In genomic region chr9:34176089-34176488, GRCh38 we compare ENCODE assay signal across 17 cellular contexts. TPM values are rescaled to one million over a fixed set of nuclear protein-coding genes. Genes with fewer than 3 reads are reported as not detected.
DNase-seq lines count a peak whose midpoint lies in the region; ATAC-seq and TF ChIP-seq lines count a peak whose summit lies in the region.
"Had no signal": no experiment of that assay in that cellular context is flagged by ENCODE, and none has a peak within 500 bp of the region (broad histone marks: within the 10 kb centered on the region; RNA-seq: fewer than 3 reads in every experiment).

No MANE protein-coding gene starts in this region.

- no peak overlapping the region for H3K18ac ChIP-seq in trophoblast cell (ENCODE audit: low read length)

- peak overlapping the region; percentile 45 for H3K4me3 Mint-ChIP-seq in activated T-helper 1 cell treated with anti-CD3 and anti-CD28 coated beads, Interleukin-12 subunit alpha, Interleukin-12 subunit beta, Interleukin-2, Interleukin-4 antibody, amounts not matched to agents 30 ng/mL and 10 ng/mL and 1 ng/mL, durations not matched to agents 14 hours and 24 hours and 36 hours

- peaks cover 12% of the 10 kb centered on the region for H3K4me1 Mint-ChIP-seq in activated T-helper 1 cell treated with anti-CD3 and anti-CD28 coated beads, Interleukin-12 subunit alpha, Interleukin-12 subunit beta, Interleukin-2, Interleukin-4 antibody, amounts not matched to agents 30 ng/mL and 10 ng/mL and 1 ng/mL, durations not matched to agents 14 hours and 24 hours and 36 hours (ENCODE audit: low read depth)

- H3K27me3 ChIP-seq in foreskin keratinocyte (peaks cover 9% of the 10 kb centered on the region), trophoblast cell (ENCODE audit: insufficient read depth, low read length) (no peaks in the 10 kb centered on the region)
- H3K27me3 ChIP-seq: Peyer's patch had no signal

- H3K36me3 ChIP-seq in trophoblast cell (ENCODE audit: control insufficient read depth in 1 of 2, insufficient read depth in 2 of 2, low read length in 2 of 2), result no peaks in the 10 kb centered on the region
- H3K36me3 ChIP-seq: HAP-1, Peyer's patch had no signal

- ATAC-seq in foreskin keratinocyte (peak; percentile 71), GM21786 (IDR thresholded peaks at IDR 0.05; ENCODE audit: unreplicated experiment) (no peak)

- no peaks in the 10 kb centered on the region for H3K9me3 ChIP-seq in trophoblast cell (ENCODE audit: insufficient read depth, low read depth, low read length)
- H3K9me3 ChIP-seq: HAP-1, Peyer's patch had no signal

- H3K9me3 Mint-ChIP-seq in activated T-helper 1 cell treated with anti-CD3 and anti-CD28 coated beads, Interleukin-12 subunit alpha, Interleukin-12 subunit beta, Interleukin-2, Interleukin-4 antibody, amounts not matched to agents 30 ng/mL and 10 ng/mL and 1 ng/mL, durations not matched to agents 14 hours and 24 hours and 36 hours, result no peaks in the 10 kb centered on the region
- H3K9me3 Mint-ChIP-seq: CD4-positive, alpha-beta memory T cell had no signal

- no peak overlapping the region for H4K8ac ChIP-seq in trophoblast cell (ENCODE audit: low read depth, low read length)

- H3K4ac ChIP-seq in trophoblast cell (ENCODE audit: low read depth, low read length), result no peak overlapping the region

- H2AFZ ChIP-seq in trophoblast cell (ENCODE audit: insufficient read depth, low read length, poor library complexity), result no peak overlapping the region

- H3K36me3 Mint-ChIP-seq in activated T-helper 1 cell treated with anti-CD3 and anti-CD28 coated beads, Interleukin-12 subunit alpha, Interleukin-12 subunit beta, Interleukin-2, Interleukin-4 antibody, amounts not matched to agents 30 ng/mL and 10 ng/mL and 1 ng/mL, durations not matched to agents 14 hours and 24 hours and 36 hours (ENCODE audit: low read depth), result peaks cover 6% of the 10 kb centered on the region

- intact Hi-C loops in activated T-helper 1 cell treated with anti-CD3 and anti-CD28 coated beads, Interleukin-12 subunit alpha, Interleukin-12 subunit beta, Interleukin-2, Interleukin-4 antibody, amounts not matched to agents 30 ng/mL and 10 ng/mL and 1 ng/mL, durations not matched to agents 14 hours and 24 hours and 36 hours (cut with micrococcal nuclease), result loop anchor here (5.0 kb wide), 1 partner anchor 1624 kb away; the partner anchor contains the start of genes SMIM27 and TOPORS

- H3K4me1 ChIP-seq in foreskin keratinocyte, result peaks cover 4% of the 10 kb centered on the region
- H3K4me1 ChIP-seq in trophoblast cell (ENCODE audit: control insufficient read depth in 1 of 2, insufficient read depth in 2 of 2, low read length in 2 of 2), result no peaks in the 10 kb centered on the region

- H3K23ac ChIP-seq in trophoblast cell (ENCODE audit: low read length), result no peak overlapping the region

- H3K79me2 ChIP-seq in trophoblast cell (ENCODE audit: control insufficient read depth, insufficient read depth, low read length, poor library complexity), result peaks cover 12% of the 10 kb centered on the region

- H3K27ac ChIP-seq in foreskin keratinocyte (peak overlapping the region; percentile 68), trophoblast cell (ENCODE audit: low read depth, low read length) (no peak overlapping the region)
- H3K27ac ChIP-seq: Peyer's patch had no signal

- DNase-seq in HPDE6-E6E7 (ENCODE audit: extremely low spot score) (peak; percentile 79), foreskin keratinocyte (peak; percentile 87 to 91), trophoblast cell (peak; percentile 42 to 70), NCI-H187 treated with DMSO at 0.1 percent for 48 hours (lab: John Stamatoyannopoulos, UW) (no peak), GOT3 (lab: John Stamatoyannopoulos, UW) (no peak)
- DNase-seq in activated T-helper 1 cell treated with anti-CD3 and anti-CD28 coated beads, Interleukin-12 subunit alpha, Interleukin-12 subunit beta, Interleukin-2, Interleukin-4 antibody, amounts not matched to agents 30 ng/mL and 10 ng/mL and 1 ng/mL, durations not matched to agents 14 hours and 24 hours and 36 hours (ENCODE audit: low spot score), result no peak
- DNase-seq: ACHN; CD4-positive, alpha-beta memory T cell; DND-41; GDM1; NCI-H1092 treated with DMSO at 0.1 percent for 48 hours; NCI-H1694; NCI-H82; SHP77 treated with DMSO at 0.1 percent for 48 hours had no signal

- peak overlapping the region; percentile 52 for H3K9ac ChIP-seq in trophoblast cell (ENCODE audit: low read length)

- WGBS in trophoblast cell (ENCODE audit: extremely low coverage, insufficient coverage, insufficient read length), result no CpG with 5 or more reads among the region's 3 CpGs

- no peak overlapping the region for H4K12ac ChIP-seq in trophoblast cell (ENCODE audit: low read depth, low read length)

- H2BK120ac ChIP-seq in trophoblast cell (ENCODE audit: insufficient read depth, low read length, poor library complexity), result no peak overlapping the region

- H3K14ac ChIP-seq in trophoblast cell (ENCODE audit: low read length), result no peak overlapping the region

- H3K27me3 Mint-ChIP-seq in activated T-helper 1 cell treated with anti-CD3 and anti-CD28 coated beads, Interleukin-12 subunit alpha, Interleukin-12 subunit beta, Interleukin-2, Interleukin-4 antibody, amounts not matched to agents 30 ng/mL and 10 ng/mL and 1 ng/mL, durations not matched to agents 14 hours and 24 hours and 36 hours (ENCODE audit: insufficient read depth), result peaks cover 2% of the 10 kb centered on the region
- H3K27me3 Mint-ChIP-seq: CD4-positive, alpha-beta memory T cell had no signal

- H3K4me2 ChIP-seq in trophoblast cell (ENCODE audit: low read length), result no peak overlapping the region

- H2AK5ac ChIP-seq in trophoblast cell (ENCODE audit: low read length), result no peak overlapping the region

- no peak for TF ChIP-seq CTCF in foreskin keratinocyte (conservative IDR thresholded peaks at IDR 0.05)

- no peak overlapping the region for H2BK12ac ChIP-seq in trophoblast cell (ENCODE audit: low read length)

- H2BK5ac ChIP-seq in trophoblast cell (ENCODE audit: low read depth, low read length, poor library complexity), result no peak overlapping the region

- H3K4me3 ChIP-seq in trophoblast cell (ENCODE audit: low read depth, low read length), result no peak overlapping the region
- H3K4me3 ChIP-seq: HAP-1, Peyer's patch had no signal

- H3K27ac Mint-ChIP-seq in activated T-helper 1 cell treated with anti-CD3 and anti-CD28 coated beads, Interleukin-12 subunit alpha, Interleukin-12 subunit beta, Interleukin-2, Interleukin-4 antibody, amounts not matched to agents 30 ng/mL and 10 ng/mL and 1 ng/mL, durations not matched to agents 14 hours and 24 hours and 36 hours, result no peak overlapping the region

- H4K91ac ChIP-seq in trophoblast cell (ENCODE audit: low read depth, low read length), result no peak overlapping the region

- H3K79me1 ChIP-seq in trophoblast cell (ENCODE audit: low read length), result peaks cover 12% of the 10 kb centered on the region

RNA-seq across cellular contexts. Expression of gene UBAP1, which starts 2.8 kb away (rescaled TPM):
- total RNA-seq in activated T-helper 1 cell treated with anti-CD3 and anti-CD28 coated beads, Interleukin-12 subunit alpha, Interleukin-12 subunit beta, Interleukin-2, Interleukin-4 antibody, amounts not matched to agents 30 ng/mL and 10 ng/mL and 1 ng/mL, durations not matched to agents 14 hours and 24 hours and 36 hours, result 30.0 and 33.4 TPM in 2 replicates
- total RNA-seq in foreskin keratinocyte, result 40.5 and 46.9 TPM in 2 replicates
- 33.9 and 36.6 TPM in 2 replicates for polyA plus RNA-seq in foreskin keratinocyte
- 80.6 and 83.7 TPM in 2 replicates for polyA plus RNA-seq in trophoblast cell (2013)

RNA-seq across cellular contexts. Expression of gene DCAF12, which starts 49.6 kb away (rescaled TPM):
- 49.7 and 52.8 TPM in 2 replicates for total RNA-seq in activated T-helper 1 cell treated with anti-CD3 and anti-CD28 coated beads, Interleukin-12 subunit alpha, Interleukin-12 subunit beta, Interleukin-2, Interleukin-4 antibody, amounts not matched to agents 30 ng/mL and 10 ng/mL and 1 ng/mL, durations not matched to agents 14 hours and 24 hours and 36 hours
- total RNA-seq in foreskin keratinocyte, result 29.6 and 31.0 TPM in 2 replicates
- 12.8 and 15.7 TPM in 2 replicates for polyA plus RNA-seq in foreskin keratinocyte
- polyA plus RNA-seq in trophoblast cell (2013), result 80.2 and 88.4 TPM in 2 replicates

Comparison
In these comparisons a context has a peak if more than half of its experiments do, and no peak if none do; other contexts are left out.
1. DNase-seq: peak in HPDE6-E6E7 (single experiment), foreskin keratinocyte (2 of 2) and trophoblast cell (2 of 2); none in activated T-helper 1 cell treated with anti-CD3 and anti-CD28 coated beads, Interleukin-12 subunit alpha, Interleukin-12 subunit beta, Interleukin-2, Interleukin-4 antibody, amounts not matched to agents 30 ng/mL and 10 ng/mL and 1 ng/mL, durations not matched to agents 14 hours and 24 hours and 36 hours (single experiment), NCI-H187 treated with DMSO at 0.1 percent for 48 hours (single experiment) and GOT3 (single experiment).